Comparison of ENCODE assay signal across 1 cellular context in the genomic region with DNA sequence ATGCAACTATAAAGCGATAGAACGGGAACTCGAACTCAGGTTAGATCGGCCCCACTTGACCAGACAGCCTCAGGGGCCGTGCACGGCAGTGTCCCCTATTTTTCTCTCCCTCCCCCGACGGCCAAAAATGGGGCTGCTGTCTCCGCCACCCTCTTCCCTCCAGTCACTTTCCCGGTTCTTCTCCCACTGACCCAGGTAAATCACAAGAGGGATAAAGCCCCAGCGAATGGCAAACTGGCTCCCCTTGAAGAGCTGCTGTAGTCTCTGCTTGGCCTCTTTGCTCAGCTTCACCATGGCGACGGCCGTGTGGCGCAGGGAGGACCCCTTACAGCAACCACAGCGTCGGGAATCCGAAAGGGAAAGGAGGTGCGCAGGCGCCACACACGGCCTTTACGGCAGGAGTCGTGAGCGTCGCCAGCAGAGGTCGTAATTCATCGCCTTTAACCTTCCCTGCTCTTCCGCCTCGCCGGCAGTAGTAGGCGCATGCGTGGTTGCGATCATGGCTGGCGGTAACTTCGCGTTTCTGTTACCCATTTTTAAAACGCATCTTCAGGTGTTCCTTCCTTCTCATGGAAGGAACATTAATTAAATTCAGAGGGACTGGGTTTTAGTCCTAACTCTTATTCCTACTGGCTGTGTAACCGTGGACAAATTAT.
TF ChIP-seq lines count a peak whose summit lies in the region.

Gene TOMM7, minus strand, starts transcription at position 364 of the 656 bp plus-strand sequence. Its CDS starts 70 bp downstream, at position 294.

TF ChIP-seq in GM12878, 131 proteins besides CTCF, POLR2A, EP300 and RAD21 (continued from another document):
- TF ChIP-seq, protein P1, sequence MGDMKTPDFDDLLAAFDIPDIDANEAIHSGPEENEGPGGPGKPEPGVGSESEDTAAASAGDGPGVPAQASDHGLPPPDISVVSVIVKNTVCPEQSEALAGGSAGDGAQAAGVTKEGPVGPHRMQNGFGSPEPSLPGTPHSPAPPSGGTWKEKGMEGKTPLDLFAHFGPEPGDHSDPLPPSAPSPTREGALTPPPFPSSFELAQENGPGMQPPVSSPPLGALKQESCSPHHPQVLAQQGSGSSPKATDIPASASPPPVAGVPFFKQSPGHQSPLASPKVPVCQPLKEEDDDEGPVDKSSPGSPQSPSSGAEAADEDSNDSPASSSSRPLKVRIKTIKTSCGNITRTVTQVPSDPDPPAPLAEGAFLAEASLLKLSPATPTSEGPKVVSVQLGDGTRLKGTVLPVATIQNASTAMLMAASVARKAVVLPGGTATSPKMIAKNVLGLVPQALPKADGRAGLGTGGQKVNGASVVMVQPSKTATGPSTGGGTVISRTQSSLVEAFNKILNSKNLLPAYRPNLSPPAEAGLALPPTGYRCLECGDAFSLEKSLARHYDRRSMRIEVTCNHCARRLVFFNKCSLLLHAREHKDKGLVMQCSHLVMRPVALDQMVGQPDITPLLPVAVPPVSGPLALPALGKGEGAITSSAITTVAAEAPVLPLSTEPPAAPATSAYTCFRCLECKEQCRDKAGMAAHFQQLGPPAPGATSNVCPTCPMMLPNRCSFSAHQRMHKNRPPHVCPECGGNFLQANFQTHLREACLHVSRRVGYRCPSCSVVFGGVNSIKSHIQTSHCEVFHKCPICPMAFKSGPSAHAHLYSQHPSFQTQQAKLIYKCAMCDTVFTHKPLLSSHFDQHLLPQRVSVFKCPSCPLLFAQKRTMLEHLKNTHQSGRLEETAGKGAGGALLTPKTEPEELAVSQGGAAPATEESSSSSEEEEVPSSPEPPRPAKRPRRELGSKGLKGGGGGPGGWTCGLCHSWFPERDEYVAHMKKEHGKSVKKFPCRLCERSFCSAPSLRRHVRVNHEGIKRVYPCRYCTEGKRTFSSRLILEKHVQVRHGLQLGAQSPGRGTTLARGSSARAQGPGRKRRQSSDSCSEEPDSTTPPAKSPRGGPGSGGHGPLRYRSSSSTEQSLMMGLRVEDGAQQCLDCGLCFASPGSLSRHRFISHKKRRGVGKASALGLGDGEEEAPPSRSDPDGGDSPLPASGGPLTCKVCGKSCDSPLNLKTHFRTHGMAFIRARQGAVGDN (IDR thresholded peaks at IDR 0.05), result peak; percentile 64; the same call in 1 of the 2 replicates
- TF ChIP-seq SMAD5 (IDR thresholded peaks at IDR 0.05; ENCODE audit: low read depth) (peak; percentile 82), SMARCA5 (IDR thresholded peaks at IDR 0.05) (no peak), CBX3 (IDR thresholded peaks at IDR 0.05; ENCODE audit: borderline replicate concordance, low read depth) (no peak), HDGF (IDR thresholded peaks at IDR 0.05) (peak; percentile 87), NR2F1 (conservative IDR thresholded peaks at IDR 0.05) (peak; percentile 87), NBN (IDR thresholded peaks at IDR 0.05) (peak; percentile 57), NR2C1 (IDR thresholded peaks at IDR 0.05) (peak; percentile 89), BMI1 (IDR thresholded peaks at IDR 0.05; ENCODE audit: borderline replicate concordance) (peak; percentile 86), RBBP5 (conservative IDR thresholded peaks at IDR 0.05) (no peak), TCF12 (IDR thresholded peaks at IDR 0.05; ENCODE audit: low read depth, low read length) (0 out of 2 replicates have a peak, but pooled peaks have one; percentile 17), SIX5 (IDR thresholded peaks at IDR 0.05; ENCODE audit: low read depth, low read length, severe bottlenecking) (peak; percentile 41), CREB1 (IDR thresholded peaks at IDR 0.05; ENCODE audit: low read depth) (peak; percentile 70; the same call in 1 of the 2 replicates), ATF3 (IDR thresholded peaks at IDR 0.05; ENCODE audit: borderline replicate concordance, extremely low read depth, low read depth, low read length) (peak; percentile 95; the same call in 1 of the 2 replicates), RUNX3 (IDR thresholded peaks at IDR 0.05; ENCODE audit: low read length) (peak; percentile 60; the same call in 1 of the 2 replicates), RB1 (IDR thresholded peaks at IDR 0.05; ENCODE audit: borderline replicate concordance) (0 out of 2 replicates have a peak, but pooled peaks have one; percentile 48)
- TF ChIP-seq, protein P2, sequence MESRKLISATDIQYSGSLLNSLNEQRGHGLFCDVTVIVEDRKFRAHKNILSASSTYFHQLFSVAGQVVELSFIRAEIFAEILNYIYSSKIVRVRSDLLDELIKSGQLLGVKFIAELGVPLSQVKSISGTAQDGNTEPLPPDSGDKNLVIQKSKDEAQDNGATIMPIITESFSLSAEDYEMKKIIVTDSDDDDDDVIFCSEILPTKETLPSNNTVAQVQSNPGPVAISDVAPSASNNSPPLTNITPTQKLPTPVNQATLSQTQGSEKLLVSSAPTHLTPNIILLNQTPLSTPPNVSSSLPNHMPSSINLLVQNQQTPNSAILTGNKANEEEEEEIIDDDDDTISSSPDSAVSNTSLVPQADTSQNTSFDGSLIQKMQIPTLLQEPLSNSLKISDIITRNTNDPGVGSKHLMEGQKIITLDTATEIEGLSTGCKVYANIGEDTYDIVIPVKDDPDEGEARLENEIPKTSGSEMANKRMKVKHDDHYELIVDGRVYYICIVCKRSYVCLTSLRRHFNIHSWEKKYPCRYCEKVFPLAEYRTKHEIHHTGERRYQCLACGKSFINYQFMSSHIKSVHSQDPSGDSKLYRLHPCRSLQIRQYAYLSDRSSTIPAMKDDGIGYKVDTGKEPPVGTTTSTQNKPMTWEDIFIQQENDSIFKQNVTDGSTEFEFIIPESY (IDR thresholded peaks at IDR 0.05), result no peak
